8 cellular contexts compared by ENCODE assay signal in genomic region chr17:7035591-7036368, GRCh38. TPM values are rescaled to one million over a fixed set of nuclear protein-coding genes. Genes with fewer than 3 reads are reported as not detected.
DNase-seq lines count a peak whose midpoint lies in the region; ATAC-seq and TF ChIP-seq lines count a peak whose summit lies in the region.

Gene SLC16A13, plus strand, starts transcription at chr17:7036015. Its CDS starts 368 bp downstream, at chr17:7036383.

- DNase-seq in NCI-H526 treated with DMSO at 0.1 percent for 48 hours (lab: John Stamatoyannopoulos, UW) (peak; percentile 63), colonic mucosa (peak; percentile 99), kidney tubule cell (ENCODE audit: low spot score) (peak; percentile 99)
- DNase-seq in activated CD4-positive, alpha-beta T cell treated with anti-CD3 and anti-CD28 coated beads, Interleukin-2, amount 10 ng/mL, durations not matched to agents 24 days and 14 days, result peak; percentile 100
- DNase-seq in stimulated activated CD4-positive, alpha-beta T cell treated with anti-CD3 and anti-CD28 coated beads, Interleukin-1b, Interleukin-23, amount 100 ng/mL, for 24 hours (ENCODE audit: low read depth in 4 of 4, low spot score in 1 of 4), result peak; percentile 93 to 99 (median 96)

- H3K27me3 Mint-ChIP-seq in activated CD4-positive, alpha-beta T cell treated with anti-CD3 and anti-CD28 coated beads, Interleukin-2, amount 10 ng/mL, durations not matched to agents 24 days and 14 days, result no peaks in the 10 kb centered on the region

- no peaks in the 10 kb centered on the region for H3K36me3 ChIP-seq in BLaER1
- no peaks in the 10 kb centered on the region for H3K36me3 ChIP-seq in colonic mucosa

- peak within 1 kb of the TSS; percentile 99 for H3K27ac Mint-ChIP-seq in activated CD4-positive, alpha-beta T cell treated with anti-CD3 and anti-CD28 coated beads, Interleukin-2, amount 10 ng/mL, durations not matched to agents 24 days and 14 days

- H3K4me3 ChIP-seq in BLaER1 (peak within 1 kb of the TSS; percentile 80), colonic mucosa (peak within 1 kb of the TSS; percentile 88)

- ATAC-seq in GM19324 (IDR thresholded peaks at IDR 0.05; ENCODE audit: low FRiP score, unreplicated experiment) (peak; percentile 93), HG03460 (IDR thresholded peaks at IDR 0.05; ENCODE audit: unreplicated experiment) (peak; percentile 89)

- intact Hi-C loops in activated CD4-positive, alpha-beta T cell treated with anti-CD3 and anti-CD28 coated beads, Interleukin-2, amount 10 ng/mL, durations not matched to agents 24 days and 14 days (cut with micrococcal nuclease), result loop anchor here (1.0 to 5.0 kb wide), 3 partner anchors 12 to 272 kb away; partner anchors contain the start of genes BCL6B and EIF5A
- intact Hi-C loops in colonic mucosa (cut with DNase I), result no loop called here

- H3K36me3 Mint-ChIP-seq in activated CD4-positive, alpha-beta T cell treated with anti-CD3 and anti-CD28 coated beads, Interleukin-2, amount 10 ng/mL, durations not matched to agents 24 days and 14 days (ENCODE audit: low read depth), result peaks cover 8% of the 10 kb centered on the region

- peak within 1 kb of the TSS; percentile 99 for H3K4me2 ChIP-seq in BLaER1

- H3K4me3 Mint-ChIP-seq in activated CD4-positive, alpha-beta T cell treated with anti-CD3 and anti-CD28 coated beads, Interleukin-2, amount 10 ng/mL, durations not matched to agents 24 days and 14 days, result peak within 1 kb of the TSS; percentile 98

- H3K9me3 ChIP-seq in BLaER1 (no peaks in the 10 kb centered on the region), colonic mucosa (no peaks in the 10 kb centered on the region)

- H3K4me1 Mint-ChIP-seq in activated CD4-positive, alpha-beta T cell treated with anti-CD3 and anti-CD28 coated beads, Interleukin-2, amount 10 ng/mL, durations not matched to agents 24 days and 14 days, result peaks cover 51% of the 10 kb centered on the region

- no peaks in the 10 kb centered on the region for H4K20me1 ChIP-seq in BLaER1

- H3K27ac ChIP-seq in BLaER1 (peak within 1 kb of the TSS; percentile 94), colonic mucosa (peak within 1 kb of the TSS; percentile 83)

- peaks cover 68% of the 10 kb centered on the region for H3K4me1 ChIP-seq in BLaER1
- H3K4me1 ChIP-seq in colonic mucosa, result peaks cover 7% of the 10 kb centered on the region

- peaks cover 3% of the 10 kb centered on the region; the same call in 1 of the 2 replicates for H3K27me3 ChIP-seq in BLaER1
- no peaks in the 10 kb centered on the region for H3K27me3 ChIP-seq in colonic mucosa

- no peak for TF ChIP-seq CTCF in colonic mucosa (IDR thresholded peaks at IDR 0.05)

- H3K9ac ChIP-seq in BLaER1, result peak within 1 kb of the TSS; percentile 82
- peak within 1 kb of the TSS; percentile 86 to 90 for H3K9ac ChIP-seq in colonic mucosa (ENCODE audit: low read depth in 2 of 2, low read length in 2 of 2)

- no peaks in the 10 kb centered on the region for H3K9me3 Mint-ChIP-seq in activated CD4-positive, alpha-beta T cell treated with anti-CD3 and anti-CD28 coated beads, Interleukin-2, amount 10 ng/mL, durations not matched to agents 24 days and 14 days

RNA-seq across cellular contexts. Expression of gene SLC16A13, which starts in this region (rescaled TPM):
- 12.4 and 13.5 TPM in 2 replicates for total RNA-seq in activated CD4-positive, alpha-beta T cell treated with anti-CD3 and anti-CD28 coated beads, Interleukin-2, amount 10 ng/mL, durations not matched to agents 24 days and 14 days
- total RNA-seq in colonic mucosa, result 10 to 100 TPM; 11.0 to 13.9 TPM

Comparison
In these comparisons a context has a peak if more than half of its experiments do, and no peak if none do; other contexts are left out.
1. Peak in every context shown above with its lines: DNase-seq, ATAC-seq, H3K4me3 ChIP-seq and H3K27ac ChIP-seq.